8 cellular contexts compared by ENCODE assay signal in genomic region chr3:105527949-105528348, GRCh38.
DNase-seq lines count a peak whose midpoint lies in the region; ATAC-seq lines count a peak whose summit lies in the region.

No MANE protein-coding gene starts in this region.

- peak; percentile 66 for ATAC-seq in GM18870 (IDR thresholded peaks at IDR 0.05; ENCODE audit: unreplicated experiment)
- peak; percentile 84 for ATAC-seq in HG02852 (IDR thresholded peaks at IDR 0.05; ENCODE audit: unreplicated experiment)
- no peak for ATAC-seq in HG03025 (IDR thresholded peaks at IDR 0.05; ENCODE audit: low FRiP score, unreplicated experiment)
- ATAC-seq in HG03354 (IDR thresholded peaks at IDR 0.05; ENCODE audit: poor library complexity, severe bottlenecking, unreplicated experiment), result no peak

- peak; percentile 9 for DNase-seq in NCI-H446 treated with DMSO at 0.1 percent for 48 hours (lab: John Stamatoyannopoulos, UW)
- DNase-seq in kidney tubule cell (ENCODE audit: low spot score), result peak; percentile 51
- no peak for DNase-seq in SKM-1 (lab: John Stamatoyannopoulos, UW; ENCODE audit: unreplicated experiment)
- no peak for DNase-seq in NOMO-1 treated with DMSO at 0.1 percent for 48 hours (lab: John Stamatoyannopoulos, UW; ENCODE audit: unreplicated experiment)

Comparison
In these comparisons a context has a peak if more than half of its experiments do, and no peak if none do; other contexts are left out.
1. ATAC-seq: peak in GM18870 (single experiment) and HG02852 (single experiment); none in HG03025 (single experiment) and HG03354 (single experiment).
2. DNase-seq: peak in NCI-H446 treated with DMSO at 0.1 percent for 48 hours (single experiment) and kidney tubule cell (single experiment); none in SKM-1 (single experiment) and NOMO-1 treated with DMSO at 0.1 percent for 48 hours (single experiment).